Comparison of ENCODE assay signal across 28 cellular contexts in genomic region chr9:18741331-18741730, GRCh38.
"Had no signal": no experiment of that assay in that cellular context is flagged by ENCODE, and none has a peak within 500 bp of the region (broad histone marks: within the 10 kb centered on the region; RNA-seq: fewer than 3 reads in every experiment).

No MANE protein-coding gene starts in this region.

- H3K9me3 ChIP-seq: stomach, suprapubic skin, testis, thoracic aorta, thyroid gland, tibial artery, tibial nerve, transverse colon, upper lobe of left lung, upper lobe of right lung, uterus, vagina had no signal

- H3K27me3 ChIP-seq: stomach, suprapubic skin, testis, thyroid gland, tibial artery, tibial nerve, transverse colon, upper lobe of left lung, upper lobe of right lung, uterus, vagina had no signal

- H3K4me3 Mint-ChIP-seq: stimulated activated effector memory CD8-positive, alpha-beta T cell treated with anti-CD3 and anti-CD28 coated beads, Interleukin-12 subunit alpha, Interleukin-12 subunit beta, amount 100 ng/mL, for 72 hours; stimulated activated memory B cell treated with anti-CD40 and anti-IgM and Interleukin-4, amounts not matched to agents 10 μg/mL and 1 μg/mL and 100 μg/mL, for 72 hours; stimulated activated naive B cell treated with anti-CD40 and anti-IgM and Interleukin-4, amounts not matched to agents 10 μg/mL and 1 μg/mL and 100 μg/mL, for 72 hours; stimulated activated naive CD8-positive, alpha-beta T cell treated with anti-CD3 and anti-CD28 coated beads, Interleukin-15, amount 100 ng/mL, for 72 hours; stimulated activated naive CD8-positive, alpha-beta T cell treated with anti-CD3 and anti-CD28 coated beads, Interleukin-15, Interleukin-2, amounts not matched to agents 100 ng/mL and 50 ng/mL, for 24 hours; type B pancreatic cell had no signal

- H3K4me1 ChIP-seq: testis, tibial artery, transverse colon, upper lobe of left lung, upper lobe of right lung, uterus had no signal

- H3K27ac Mint-ChIP-seq: stimulated activated effector memory CD8-positive, alpha-beta T cell treated with anti-CD3 and anti-CD28 coated beads, Interleukin-12 subunit alpha, Interleukin-12 subunit beta, amount 100 ng/mL, for 72 hours; stimulated activated memory B cell treated with anti-CD40 and anti-IgM and Interleukin-4, amounts not matched to agents 10 μg/mL and 1 μg/mL and 100 μg/mL, for 72 hours; stimulated activated naive B cell treated with anti-CD40 and anti-IgM and Interleukin-4, amounts not matched to agents 10 μg/mL and 1 μg/mL and 100 μg/mL, for 72 hours; stimulated activated naive CD8-positive, alpha-beta T cell treated with anti-CD3 and anti-CD28 coated beads, Interleukin-15, amount 100 ng/mL, for 72 hours; stimulated activated naive CD8-positive, alpha-beta T cell treated with anti-CD3 and anti-CD28 coated beads, Interleukin-15, Interleukin-2, amounts not matched to agents 100 ng/mL and 50 ng/mL, for 24 hours; type B pancreatic cell had no signal

- H3K4me3 ChIP-seq: stomach, suprapubic skin, testis, thoracic aorta, thyroid gland, tibial artery, tibial nerve, transverse colon, upper lobe of left lung, upper lobe of right lung, uterus, vagina had no signal

- H3K27ac ChIP-seq: stomach, suprapubic skin, testis, thoracic aorta, thyroid gland, tibial artery, tibial nerve, transverse colon, upper lobe of left lung, upper lobe of right lung, uterus, vagina had no signal

- H3K36me3 ChIP-seq: stomach, suprapubic skin, thoracic aorta, thyroid gland, tibial artery, tibial nerve, transverse colon, upper lobe of left lung, upper lobe of right lung, uterus, vagina had no signal

- H3K27me3 Mint-ChIP-seq: stimulated activated memory B cell treated with anti-CD40 and anti-IgM and Interleukin-4, amounts not matched to agents 10 μg/mL and 1 μg/mL and 100 μg/mL, for 72 hours; stimulated activated naive B cell treated with anti-CD40 and anti-IgM and Interleukin-4, amounts not matched to agents 10 μg/mL and 1 μg/mL and 100 μg/mL, for 72 hours; stimulated activated naive CD8-positive, alpha-beta T cell treated with anti-CD3 and anti-CD28 coated beads, Interleukin-15, amount 100 ng/mL, for 72 hours; stimulated activated naive CD8-positive, alpha-beta T cell treated with anti-CD3 and anti-CD28 coated beads, Interleukin-15, Interleukin-2, amounts not matched to agents 100 ng/mL and 50 ng/mL, for 24 hours; type B pancreatic cell had no signal

- H3K9me3 Mint-ChIP-seq: stimulated activated effector memory CD8-positive, alpha-beta T cell treated with anti-CD3 and anti-CD28 coated beads, Interleukin-12 subunit alpha, Interleukin-12 subunit beta, amount 100 ng/mL, for 72 hours; stimulated activated naive B cell treated with anti-CD40 and anti-IgM and Interleukin-4, amounts not matched to agents 10 μg/mL and 1 μg/mL and 100 μg/mL, for 72 hours; stimulated activated naive CD8-positive, alpha-beta T cell treated with anti-CD3 and anti-CD28 coated beads, Interleukin-15, amount 100 ng/mL, for 72 hours; stimulated activated naive CD8-positive, alpha-beta T cell treated with anti-CD3 and anti-CD28 coated beads, Interleukin-15, Interleukin-2, amounts not matched to agents 100 ng/mL and 50 ng/mL, for 24 hours had no signal

- H3K4me1 Mint-ChIP-seq: stimulated activated effector memory CD8-positive, alpha-beta T cell treated with anti-CD3 and anti-CD28 coated beads, Interleukin-12 subunit alpha, Interleukin-12 subunit beta, amount 100 ng/mL, for 72 hours; stimulated activated memory B cell treated with anti-CD40 and anti-IgM and Interleukin-4, amounts not matched to agents 10 μg/mL and 1 μg/mL and 100 μg/mL, for 72 hours; stimulated activated naive B cell treated with anti-CD40 and anti-IgM and Interleukin-4, amounts not matched to agents 10 μg/mL and 1 μg/mL and 100 μg/mL, for 72 hours; stimulated activated naive CD8-positive, alpha-beta T cell treated with anti-CD3 and anti-CD28 coated beads, Interleukin-15, amount 100 ng/mL, for 72 hours had no signal

- DNase-seq: stimulated activated CD4-positive, alpha-beta T cell treated with anti-CD3 and anti-CD28 coated beads, Interleukin-2, amount 100 ng/mL, for 48 hours; stimulated activated CD4-positive, alpha-beta T cell treated with anti-CD3 and anti-CD28 coated beads, Interleukin-4, amount 100 ng/mL, for 1 hour; stimulated activated CD4-positive, alpha-beta T cell treated with anti-CD3 and anti-CD28 coated beads, Interleukin-4, amount 100 ng/mL, for 24 hours; stimulated activated CD4-positive, alpha-beta T cell treated with anti-CD3 and anti-CD28 coated beads, Interleukin-4, amount 100 ng/mL, for 4 hours; stimulated activated CD8-positive, alpha-beta memory T cell treated with anti-CD3 and anti-CD28 coated beads, Interleukin-4, amount 100 ng/mL, for 48 hours; stimulated activated naive B cell treated with anti-CD40 and anti-IgM and Interleukin-4, amounts not matched to agents 10 μg/mL and 1 μg/mL and 100 μg/mL, for 72 hours; stimulated activated naive CD4-positive, alpha-beta T cell; stimulated activated naive CD4-positive, alpha-beta T cell treated with Interleukin-2 at 50 U/mL for 16 hours; stimulated activated naive CD8-positive, alpha-beta T cell treated with anti-CD3 and anti-CD28 coated beads, Interleukin-15, amount 100 ng/mL, for 72 hours; stimulated activated naive CD8-positive, alpha-beta T cell treated with anti-CD3 and anti-CD28 coated beads, Interleukin-15, Interleukin-2, amounts not matched to agents 100 U/mL and 50 U/mL, for 24 hours; stomach; substantia nigra; testis; thyroid gland; tibial artery; transverse colon; trophoblast cell; upper lobe of left lung; upper lobe of right lung; uterus had no signal

- H3K36me3 Mint-ChIP-seq: stimulated activated effector memory CD8-positive, alpha-beta T cell treated with anti-CD3 and anti-CD28 coated beads, Interleukin-12 subunit alpha, Interleukin-12 subunit beta, amount 100 ng/mL, for 72 hours; stimulated activated memory B cell treated with anti-CD40 and anti-IgM and Interleukin-4, amounts not matched to agents 10 μg/mL and 1 μg/mL and 100 μg/mL, for 72 hours; stimulated activated naive B cell treated with anti-CD40 and anti-IgM and Interleukin-4, amounts not matched to agents 10 μg/mL and 1 μg/mL and 100 μg/mL, for 72 hours had no signal
